33 cellular contexts compared by ENCODE assay signal in genomic region chr19:11747277-11747676, GRCh38. TPM values are rescaled to one million over a fixed set of nuclear protein-coding genes. Genes with fewer than 3 reads are reported as not detected.
"Had no signal": no experiment of that assay in that cellular context is flagged by ENCODE, and none has a peak within 500 bp of the region (broad histone marks: within the 10 kb centered on the region; RNA-seq: fewer than 3 reads in every experiment).

No MANE protein-coding gene starts in this region.

- H3K4me3 ChIP-seq: adrenal gland, ascending aorta, body of pancreas, breast epithelium, cardiac muscle cell had no signal

- H3K36me3 ChIP-seq: adrenal gland, ascending aorta, brain microvascular endothelial cell, breast epithelium, cardiac muscle cell had no signal

- H3K4me1 ChIP-seq: adrenal gland, ascending aorta, body of pancreas, breast epithelium had no signal

- ATAC-seq: activated naive CD4-positive, alpha-beta T cell treated with anti-CD3 and anti-CD28 coated beads, Interleukin-2, amount 50 U/mL, for 72 hours; activated naive CD8-positive, alpha-beta T cell treated with anti-CD3 and anti-CD28 coated beads, Interleukin-2, amount 50 U/mL, for 24 hours; activated T-cell treated with anti-CD3 and anti-CD28 coated beads, Interleukin-2, amount 50 U/mL, for 4 hours; activated T-cell treated with anti-CD3 and anti-CD28 coated beads, Interleukin-2, amount 50 U/mL, for 72 hours; activated T-helper 17 cell treated with anti-CD3 and anti-CD28 coated beads, Interleukin-2, amount 50 U/mL, for 72 hours; body of pancreas had no signal

- FAIRE-seq: astrocyte, bronchial epithelial cell, colon had no signal

- DNase-seq: activated effector memory CD4-positive, alpha-beta T cell treated with anti-CD3 and anti-CD28 coated beads, Interleukin-2, amount 50 U/mL, for 16 hours; activated effector memory CD4-positive, alpha-beta T cell treated with Interleukin-2 at 50 U/mL for 16 hours; activated gamma-delta T cell; activated gamma-delta T cell treated with Interleukin-2 at 50 U/mL for 16 hours; activated naive CD4-positive, alpha-beta T cell; activated naive CD4-positive, alpha-beta T cell treated with anti-CD3 and anti-CD28 coated beads for 36 hours; activated naive CD4-positive, alpha-beta T cell treated with anti-CD3 and anti-CD28 coated beads, Interleukin-2, amount 10 ng/mL, durations not matched to agents 7 days and 5 days; activated naive CD4-positive, alpha-beta T cell treated with anti-CD3 and anti-CD28 coated beads, Interleukin-2, amount 50 U/mL, for 16 hours; activated naive CD4-positive, alpha-beta T cell treated with Interleukin-2 at 50 U/mL for 16 hours; activated naive CD8-positive, alpha-beta T cell treated with anti-CD3 and anti-CD28 coated beads for 36 hours; activated naive CD8-positive, alpha-beta T cell treated with anti-CD3 and anti-CD28 coated beads, Interleukin-2, amount 10 ng/mL, durations not matched to agents 7 days and 5 days; activated naive CD8-positive, alpha-beta T cell treated with anti-CD3 and anti-CD28 coated beads, Interleukin-2, amount 50 U/mL, for 24 hours; activated T-cell treated with anti-CD3 and anti-CD28 coated beads, Interleukin-2, amount 50 U/mL, for 4 hours; activated T-cell treated with anti-CD3 and anti-CD28 coated beads, Interleukin-2, amount 50 U/mL, for 48 hours; activated T-cell treated with anti-CD3 and anti-CD28 coated beads, Interleukin-2, amount 50 U/mL, for 72 hours; adrenal gland; amniotic stem cell; amygdala; anterior cingulate cortex; aorta; body of pancreas; brain microvascular endothelial cell; caudate nucleus; central memory CD4-positive, alpha-beta T cell; cerebellar nuclear complex had no signal

- H3K27ac ChIP-seq: adrenal gland, ascending aorta, body of pancreas, brain microvascular endothelial cell, breast epithelium, cardiac muscle cell had no signal

- H3K27me3 ChIP-seq: adrenal gland, ascending aorta, body of pancreas, brain microvascular endothelial cell, breast epithelium, cardiac muscle cell had no signal

RNA-seq across cellular contexts. Expression of gene ZNF441, which starts 19.5 kb away (rescaled TPM):
- total RNA-seq: astrocyte had no signal

RNA-seq across cellular contexts. Expression of gene ZNF491, which starts 51.0 kb away (rescaled TPM):
- total RNA-seq: ascending aorta, astrocyte had no signal
